In genomic region chrX:71669947-71670346, GRCh38 we compare ENCODE assay signal across 8 cellular contexts. TPM values are rescaled to one million over a fixed set of nuclear protein-coding genes. Genes with fewer than 3 reads are reported as not detected.
A peak's percentile ranks its signal among the peaks of the same experiment; 100 is the strongest.
DNase-seq lines count a peak whose midpoint lies in the region; ATAC-seq and TF ChIP-seq lines count a peak whose summit lies in the region.
"Not testable (repeated sequence)": the region's sequence is repeated elsewhere in the genome, so short reads cannot be mapped to it uniquely, and the experiment has no call there.

No MANE protein-coding gene starts in this region.

- H3K36me3 Mint-ChIP-seq in WTC11; naive thymus-derived CD8-positive, alpha-beta T cell: not testable (repeated sequence)

- H3K4me3 Mint-ChIP-seq in WTC11 = not testable (repeated sequence)
- H3K4me3 Mint-ChIP-seq in naive thymus-derived CD8-positive, alpha-beta T cell = peak overlapping the region in 2 of 10 donors; percentile 19 to 39

- CTCF ChIA-PET in WTC11 (lab: Charles Lee) = interaction anchor here (0.9 kb wide), 1 partner anchor 189 kb away, joined by 4 read pairs; no protein-coding TSS in a partner anchor

- POLR2A ChIA-PET in WTC11 (lab: Charles Lee) = not testable (repeated sequence)
- POLR2A ChIA-PET in naive thymus-derived CD8-positive, alpha-beta T cell (lab: Charles Lee) = interaction anchor here (1.2 kb wide), 1 partner anchor 190 kb away, joined by 3 read pairs; no protein-coding TSS in a partner anchor

- not testable (repeated sequence) for H3K27ac ChIP-seq in cardiac muscle cell, upper lobe of left lung

- H3K27me3 Mint-ChIP-seq in WTC11 (ENCODE audit: low read depth); naive thymus-derived CD8-positive, alpha-beta T cell: not testable (repeated sequence)

- not testable (repeated sequence) for H3K9me3 Mint-ChIP-seq in WTC11; naive thymus-derived CD8-positive, alpha-beta T cell

- TF ChIP-seq POLR2A in upper lobe of left lung (IDR thresholded peaks at IDR 0.05) = not testable (repeated sequence)

- not testable (repeated sequence) for H3K27me3 ChIP-seq in cardiac muscle cell, upper lobe of left lung

- peak; percentile 97 for ATAC-seq in WTC11
- ATAC-seq in naive thymus-derived CD8-positive, alpha-beta T cell = peak; percentile 73 to 88
- ATAC-seq in upper lobe of left lung (ENCODE audit: low FRiP score in 2 of 2) = not testable (repeated sequence)

- H3K4me1 ChIP-seq in cardiac muscle cell (ENCODE audit: low read depth); upper lobe of left lung: not testable (repeated sequence)

- not testable (repeated sequence) for H3K4me1 Mint-ChIP-seq in WTC11
- peaks cover 11 to 23% (median 21%) of the 10 kb centered on the region in 4 donors for H3K4me1 Mint-ChIP-seq in naive thymus-derived CD8-positive, alpha-beta T cell

- H3K4me3 ChIP-seq in HFF-Myc (replicated peaks; ENCODE audit: low read depth, low read length); cardiac muscle cell; upper lobe of left lung: not testable (repeated sequence)

- DNase-seq in ELR (ENCODE audit: low read depth) (peak; percentile 30), NCI-H2171 treated with DMSO at 0.1 percent for 48 hours (lab: John Stamatoyannopoulos, UW) (peak; percentile 36), WTC11 (ENCODE audit: low spot score) (peak; percentile 48), T47D (ENCODE audit: low read depth in 1 of 2, low spot score in 1 of 2) (peak; percentile 12 to 25), cardiac muscle cell (ENCODE audit: low read depth in 1 of 2, low spot score in 1 of 2) (peak; percentile 10 to 28), upper lobe of left lung (peak in 1 of 2 donors; percentile 27)
- not testable (repeated sequence) for DNase-seq in HFF-Myc (ENCODE audit: extremely low read depth, low read depth)
- DNase-seq in naive thymus-derived CD8-positive, alpha-beta T cell = peak in 6 of 10 donors; percentile 17 to 42 (median 33)

- in situ Hi-C loops in T47D (cut with HindIII; ENCODE audit: low pct_unique_long_range_greater_than_20kb, low sequenced_read_pairs) = not testable (repeated sequence)

- 44% methylated on average over 10 of the region's 10 CpGs; no CpG with 5 or more reads in 1 of the 2 donors for WGBS in upper lobe of left lung, 2 donors

- not testable (repeated sequence) for TF ChIP-seq EP300 in upper lobe of left lung (IDR thresholded peaks at IDR 0.05)

- H3K36me3 ChIP-seq in cardiac muscle cell, upper lobe of left lung: not testable (repeated sequence)

- not testable (repeated sequence) for H3K27ac Mint-ChIP-seq in WTC11
- H3K27ac Mint-ChIP-seq in naive thymus-derived CD8-positive, alpha-beta T cell = peak overlapping the region in 1 of 10 donors; percentile 65

- not testable (repeated sequence) for H3K9me3 ChIP-seq in cardiac muscle cell (ENCODE audit: low read depth); upper lobe of left lung

- TF ChIP-seq CTCF in HFF-Myc (IDR thresholded peaks at IDR 0.05; ENCODE audit: low read depth, low read length, missing control alignments) (peak; percentile 35), cardiac muscle cell (IDR thresholded peaks at IDR 0.05; ENCODE audit: low read depth, low read length) (peak; percentile 32), upper lobe of left lung (IDR thresholded peaks at IDR 0.05) (peak in 4 of 6 experiments; percentile 20 to 62 (median 44))
- TF ChIP-seq CTCF in WTC11 (IDR thresholded peaks at IDR 0.05) = not testable (repeated sequence)

RNA-seq across cellular contexts. Expression of gene CXorf49, which starts 48.1 kb away (rescaled TPM):
- total RNA-seq in WTC11 (2021) (not detected in 3 replicates), cardiac muscle cell (not detected in 2 replicates), upper lobe of left lung (not detected)
- not detected in 2 replicates for polyA plus RNA-seq in cardiac muscle cell
- not detected for total RNA-seq in naive thymus-derived CD8-positive, alpha-beta T cell
- not detected for polyA plus RNA-seq in naive thymus-derived CD8-positive, alpha-beta T cell

RNA-seq across cellular contexts. Expression of gene CXCR3, which starts 51.6 kb away (rescaled TPM):
- 0.11 TPM in 1 of 3 replicates, not detected in the others for total RNA-seq in WTC11 (2021)
- not detected in 2 replicates for total RNA-seq in cardiac muscle cell
- not detected in 2 replicates for polyA plus RNA-seq in cardiac muscle cell
- total RNA-seq in naive thymus-derived CD8-positive, alpha-beta T cell = 10 to 100 TPM; 10.4 to 10.5 TPM
- 10 to 100 TPM; 23.5 to 34.7 (median 33.6) TPM for polyA plus RNA-seq in naive thymus-derived CD8-positive, alpha-beta T cell
- 1 to 10 TPM in 2 of 6 donors, under 1 TPM in 3, not detected in 1; 0.76 to 5.2 (median 0.97) TPM for total RNA-seq in upper lobe of left lung
